10 cellular contexts compared by ENCODE assay signal in the genomic region with DNA sequence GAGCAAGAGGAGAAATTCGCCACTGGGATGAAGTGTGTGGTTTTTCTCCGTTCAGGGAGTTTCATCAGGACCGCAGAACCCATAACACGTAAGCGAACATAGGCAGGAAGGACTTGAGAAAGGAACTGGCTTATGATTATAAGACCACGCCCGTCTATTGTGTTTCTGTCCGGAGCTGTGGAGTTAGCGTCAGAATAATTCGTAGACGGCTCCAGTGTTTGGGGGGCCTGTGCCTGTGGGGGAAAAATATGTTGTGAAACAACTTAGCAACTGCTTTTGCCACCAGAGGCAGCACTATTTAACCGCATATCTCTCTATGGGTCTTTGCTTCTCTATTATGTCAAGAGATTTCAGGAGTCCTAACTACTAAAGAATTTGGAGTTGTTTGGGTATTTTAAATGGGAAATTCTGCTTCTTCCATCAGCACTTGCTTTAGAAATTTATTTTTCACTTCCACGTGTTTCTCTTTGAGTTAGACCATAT. TPM values are rescaled to one million over a fixed set of nuclear protein-coding genes. Genes with fewer than 3 reads are reported as not detected.
DNase-seq lines count a peak whose midpoint lies in the region; ATAC-seq and TF ChIP-seq lines count a peak whose summit lies in the region.
"Had no signal": no experiment of that assay in that cellular context is flagged by ENCODE, and none has a peak within 500 bp of the region (broad histone marks: within the 10 kb centered on the region; RNA-seq: fewer than 3 reads in every experiment).

No MANE protein-coding gene starts in this region.

- peak; percentile 25 for ATAC-seq in activated CD8-positive, alpha-beta T cell treated with anti-CD3 and anti-CD28 coated beads for 36 hours
- ATAC-seq in HG03565 (IDR thresholded peaks at IDR 0.05; ENCODE audit: unreplicated experiment) = no peak

- H3K4me3 ChIP-seq in left ventricle myocardium inferior = peak overlapping the region; percentile 76
- no peak overlapping the region for H3K4me3 ChIP-seq in prostate gland

- CTCF ChIA-PET in activated CD8-positive, alpha-beta T cell treated with anti-CD3 and anti-CD28 coated beads for 36 hours (lab: Charles Lee) = interaction anchor here (0.6 kb wide), 1 partner anchor 9 kb away, joined by 3 read pairs; no protein-coding TSS in a partner anchor

- no peak overlapping the region for H3K27ac Mint-ChIP-seq in activated CD8-positive, alpha-beta T cell treated with anti-CD3 and anti-CD28 coated beads for 36 hours

- peak overlapping the region; percentile 39 for H3K4me3 Mint-ChIP-seq in activated CD8-positive, alpha-beta T cell treated with anti-CD3 and anti-CD28 coated beads for 36 hours

- no peaks in the 10 kb centered on the region for H3K9me3 ChIP-seq in ES-I3 (ENCODE audit: control insufficient read depth, insufficient read depth, low read length)
- peaks cover 11% of the 10 kb centered on the region for H3K9me3 ChIP-seq in left ventricle myocardium inferior (replicated peaks)
- H3K9me3 ChIP-seq in prostate gland = no peaks in the 10 kb centered on the region

- H3K27ac ChIP-seq in left ventricle myocardium inferior (replicated peaks) (peak overlapping the region; percentile 96), prostate gland (no peak overlapping the region)

- TF ChIP-seq CTCF in activated CD8-positive, alpha-beta T cell treated with anti-CD3 and anti-CD28 coated beads for 36 hours (IDR thresholded peaks at IDR 0.05) = no peak
- peak; percentile 53 for TF ChIP-seq CTCF in left ventricle myocardium inferior (IDR thresholded peaks at IDR 0.05; ENCODE audit: borderline replicate concordance)
- no peak for TF ChIP-seq CTCF in prostate gland (IDR thresholded peaks at IDR 0.05)

- intact Hi-C loops in activated CD8-positive, alpha-beta T cell treated with anti-CD3 and anti-CD28 coated beads for 36 hours (cut with micrococcal nuclease) = no loop called here
- intact Hi-C loops in left ventricle myocardium inferior (cut with micrococcal nuclease) (no loop called here), posterior vena cava (cut with DNase I) (no loop called here), prostate gland (cut with DNase I) (no loop called here)

- POLR2A ChIA-PET in activated CD8-positive, alpha-beta T cell treated with anti-CD3 and anti-CD28 coated beads for 36 hours (lab: Charles Lee) = no interaction called here

- no peaks in the 10 kb centered on the region for H3K9me3 Mint-ChIP-seq in activated CD8-positive, alpha-beta T cell treated with anti-CD3 and anti-CD28 coated beads for 36 hours

- peak; percentile 8 for DNase-seq in activated CD8-positive, alpha-beta T cell treated with anti-CD3 and anti-CD28 coated beads for 36 hours
- DNase-seq in left ventricle myocardium inferior = no peak
- peak; percentile 64 for DNase-seq in posterior vena cava (ENCODE audit: low spot score)
- DNase-seq in erythroblast (lab: John Stamatoyannopoulos, UW) = no peak
- DNase-seq in DMS53 treated with DMSO at 0.1 percent for 48 hours (lab: John Stamatoyannopoulos, UW; ENCODE audit: unreplicated experiment) = no peak
- no peak for DNase-seq in prostate gland (ENCODE audit: low spot score)
- DNase-seq: NCI-H2227 treated with DMSO at 0.1 percent for 48 hours had no signal

- H3K27me3 ChIP-seq in left ventricle myocardium inferior (ENCODE audit: low read depth) (peaks cover 33% of the 10 kb centered on the region), prostate gland (replicated peaks; ENCODE audit: insufficient read depth) (peaks cover 2% of the 10 kb centered on the region)

- 62% methylated on average over 13 of the region's 13 CpGs for WGBS in prostate gland

- H3K36me3 ChIP-seq in ES-I3 (ENCODE audit: insufficient read depth, low read length) = no peaks in the 10 kb centered on the region
- H3K36me3 ChIP-seq in left ventricle myocardium inferior = no peaks in the 10 kb centered on the region
- H3K36me3 ChIP-seq in prostate gland = no peaks in the 10 kb centered on the region

- TF ChIP-seq POLR2A in erythroblast (IDR thresholded peaks at IDR 0.05; ENCODE audit: low read length) (no peak), prostate gland (IDR thresholded peaks at IDR 0.05) (no peak)

- peak overlapping the region; percentile 61 for H3K9ac ChIP-seq in ES-I3 (ENCODE audit: low read depth, low read length)

- no peaks in the 10 kb centered on the region for H3K4me1 ChIP-seq in ES-I3 (ENCODE audit: insufficient read depth, low read length)
- H3K4me1 ChIP-seq in left ventricle myocardium inferior = peaks cover 25% of the 10 kb centered on the region
- H3K4me1 ChIP-seq in prostate gland (replicated peaks) = no peaks in the 10 kb centered on the region

- peaks cover 5% of the 10 kb centered on the region for H3K4me1 Mint-ChIP-seq in activated CD8-positive, alpha-beta T cell treated with anti-CD3 and anti-CD28 coated beads for 36 hours (ENCODE audit: low read depth)

- H3K36me3 Mint-ChIP-seq in activated CD8-positive, alpha-beta T cell treated with anti-CD3 and anti-CD28 coated beads for 36 hours (ENCODE audit: low read depth) = no peaks in the 10 kb centered on the region

- H3K27me3 Mint-ChIP-seq in activated CD8-positive, alpha-beta T cell treated with anti-CD3 and anti-CD28 coated beads for 36 hours = peaks cover 31% of the 10 kb centered on the region

RNA-seq across cellular contexts. Expression of a gene that starts 0.5 kb away (rescaled TPM):
- not detected for total RNA-seq in activated CD8-positive, alpha-beta T cell treated with anti-CD3 and anti-CD28 coated beads for 36 hours
- total RNA-seq in left ventricle myocardium inferior = 34.3 TPM
- total RNA-seq in posterior vena cava = 10 to 100 TPM; 31.6 to 36.4 TPM
- total RNA-seq in prostate gland = 10 to 100 TPM; 16.4 to 19.8 TPM
- total RNA-seq: epithelial cell of proximal tubule had no signal

RNA-seq across cellular contexts. Expression of a gene that starts 48.7 kb away (rescaled TPM):
- total RNA-seq in activated CD8-positive, alpha-beta T cell treated with anti-CD3 and anti-CD28 coated beads for 36 hours = not detected
- total RNA-seq in left ventricle myocardium inferior (0.69 TPM), posterior vena cava (1 to 10 TPM in 1 of 2 donors, under 1 TPM in 1; 0.74 to 1.5 TPM), prostate gland (under 1 TPM; 0.23 to 0.80 TPM)

Comparison
In these comparisons a context has a peak if more than half of its experiments do, and no peak if none do; other contexts are left out.
1. DNase-seq: peak in activated CD8-positive, alpha-beta T cell treated with anti-CD3 and anti-CD28 coated beads for 36 hours (single experiment) and posterior vena cava (single experiment); none in left ventricle myocardium inferior (single experiment), erythroblast (0 of 2), DMS53 treated with DMSO at 0.1 percent for 48 hours (single experiment) and prostate gland (single experiment).
2. RNA of a gene that starts 0.5 kb away (total RNA-seq): 31.6 to 36.4 TPM in posterior vena cava, 34.3 TPM in left ventricle myocardium inferior (single experiment) and 16.4 to 19.8 TPM in prostate gland; not detected in activated CD8-positive, alpha-beta T cell treated with anti-CD3 and anti-CD28 coated beads for 36 hours; every median in the first group is over 10 times any median in the second.